ENCODE assay signal across 11 cellular contexts in the genomic region with DNA sequence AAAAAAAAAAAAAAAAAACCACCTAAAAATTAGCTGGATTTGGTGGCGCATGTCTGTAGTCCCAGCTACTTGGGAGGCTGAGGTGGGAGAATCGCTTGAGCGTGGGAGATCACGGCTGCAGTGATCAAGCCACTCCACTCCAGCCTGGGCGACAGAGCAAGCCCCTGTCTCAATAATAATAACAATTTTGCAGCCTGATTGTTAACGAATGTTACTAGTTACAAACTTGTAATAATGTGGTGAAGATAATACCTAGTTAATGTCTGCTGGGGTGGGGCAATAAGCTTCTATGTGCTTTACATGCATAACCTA. TPM values are rescaled to one million over a fixed set of nuclear protein-coding genes. Genes with fewer than 3 reads are reported as not detected.
DNase-seq lines count a peak whose midpoint lies in the region; ATAC-seq, FAIRE-seq and TF ChIP-seq lines count a peak whose summit lies in the region.
"Had no signal": no experiment of that assay in that cellular context is flagged by ENCODE, and none has a peak within 500 bp of the region (broad histone marks: within the 10 kb centered on the region; RNA-seq: fewer than 3 reads in every experiment).

No MANE protein-coding gene starts in this region.

- TF ChIP-seq EP300 in HepG2 (IDR thresholded peaks at IDR 0.05; ENCODE audit: low read depth in 2 of 2, low read length in 2 of 2) (no peak), HepG2 (CRISPR knock-in tag; IDR thresholded peaks at IDR 0.05; ENCODE audit: borderline replicate concordance) (no peak)

- peak overlapping the region; percentile 90; the same call in 1 of the 2 replicates for H3K9ac ChIP-seq in HepG2 (ENCODE audit: insufficient read depth, low read depth, low read length)

- no peaks in the 10 kb centered on the region for H3K36me3 ChIP-seq in HepG2 (replicated peaks in 1 of 2; ENCODE audit: control insufficient read depth in 1 of 2, insufficient read depth in 2 of 2, low read length in 2 of 2)
- no peaks in the 10 kb centered on the region for H3K36me3 ChIP-seq in right lobe of liver
- peaks cover 7% of the 10 kb centered on the region for H3K36me3 ChIP-seq in Panc1 (ENCODE audit: control insufficient read depth, insufficient read depth, low read length)
- no peaks in the 10 kb centered on the region for H3K36me3 ChIP-seq in gastrocnemius medialis

- no peaks in the 10 kb centered on the region for H3K27me3 Mint-ChIP-seq in stimulated activated memory B cell treated with anti-CD40 and anti-IgM and Interleukin-4, amounts not matched to agents 10 μg/mL and 1 μg/mL and 100 μg/mL, for 72 hours

- H3K9me3 Mint-ChIP-seq in stimulated activated memory B cell treated with anti-CD40 and anti-IgM and Interleukin-4, amounts not matched to agents 10 μg/mL and 1 μg/mL and 100 μg/mL, for 72 hours: no peaks in the 10 kb centered on the region

- CTCF ChIA-PET in HepG2 (lab: Yijun Ruan, JAX; ENCODE audit: low intra/inter-chr PET ratio, low total read pairs): no interaction called here
- CTCF ChIA-PET in Panc1 (lab: Charles Lee): interaction anchor here (0.6 kb wide), 1 partner anchor 277 kb away, joined by 7 read pairs; no protein-coding TSS in a partner anchor
- CTCF ChIA-PET in GM10248 (lab: Yijun Ruan, JAX): interaction anchor here (1.0 to 2.9 kb wide), 11 partner anchors 8 to 764 kb away, joined by 3 to 11 read pairs (median 4); partner anchors contain the start of gene RNLS

- no peak for TF ChIP-seq CTCF in HepG2 (CRISPR knock-in tag; IDR thresholded peaks at IDR 0.05)
- TF ChIP-seq CTCF in right lobe of liver (IDR thresholded peaks at IDR 0.05): no peak
- no peak for TF ChIP-seq CTCF in Panc1 (IDR thresholded peaks at IDR 0.05)
- no peak for TF ChIP-seq CTCF in GM10248 (IDR thresholded peaks at IDR 0.05; ENCODE audit: control extremely low read depth, extremely low read depth, low read depth, missing control alignments)
- no peak for TF ChIP-seq CTCF in gastrocnemius medialis (IDR thresholded peaks at IDR 0.05 in 4 of 5, conservative IDR thresholded peaks at IDR 0.05 in 1 of 5)

- ATAC-seq in HepG2: no peak
- ATAC-seq in right lobe of liver: no peak
- no peak for ATAC-seq in Panc1
- ATAC-seq in stimulated activated memory B cell treated with anti-CD40 and anti-IgM and Interleukin-4, amounts not matched to agents 10 μg/mL and 1 μg/mL and 100 μg/mL, for 72 hours: no peak
- no peak for ATAC-seq in gastrocnemius medialis

- H3K79me2 ChIP-seq in HepG2 (ENCODE audit: insufficient read depth, low read length): peaks cover 38% of the 10 kb centered on the region

- WGBS in HepG2 (ENCODE audit: low lambda C conversion rate): 57% methylated on average over 6 of the region's 6 CpGs
- 85% methylated on average over 3 of the region's 6 CpGs for WGBS in right lobe of liver (ENCODE audit: insufficient coverage, low coverage, low lambda C conversion rate, missing lambda C conversion rate)

- no peak overlapping the region for H2AFZ ChIP-seq in HepG2 (ENCODE audit: low read length)

- H3K4me3 Mint-ChIP-seq in stimulated activated memory B cell treated with anti-CD40 and anti-IgM and Interleukin-4, amounts not matched to agents 10 μg/mL and 1 μg/mL and 100 μg/mL, for 72 hours: no peak overlapping the region

- no peaks in the 10 kb centered on the region for H3K36me3 Mint-ChIP-seq in stimulated activated memory B cell treated with anti-CD40 and anti-IgM and Interleukin-4, amounts not matched to agents 10 μg/mL and 1 μg/mL and 100 μg/mL, for 72 hours

- H4K20me1 ChIP-seq in HepG2 (ENCODE audit: insufficient read depth, low read length): peaks cover 20% of the 10 kb centered on the region; the same call in 1 of the 2 replicates

- H3K9me3 ChIP-seq in HepG2 (ENCODE audit: low read length): no peaks in the 10 kb centered on the region
- H3K9me3 ChIP-seq in right lobe of liver: no peaks in the 10 kb centered on the region
- no peaks in the 10 kb centered on the region for H3K9me3 ChIP-seq in Panc1 (ENCODE audit: control insufficient read depth, insufficient read depth, low read depth, low read length)
- no peaks in the 10 kb centered on the region for H3K9me3 ChIP-seq in gastrocnemius medialis
- H3K9me3 ChIP-seq: left lung had no signal

- POLR2A ChIA-PET in HepG2 (lab: Yijun Ruan, JAX): interaction anchor here (1.8 to 2.9 kb wide), 2 partner anchors 43 to 315 kb away, joined by 6 to 31 read pairs; partner anchors contain the start of genes KLLN, MINPP1 and PTEN
- POLR2A ChIA-PET in Panc1 (lab: Charles Lee): interaction anchor here (0.6 to 0.7 kb wide), 2 partner anchors 252 to 567 kb away, joined by 4 to 7 read pairs; no protein-coding TSS in a partner anchor
- POLR2A ChIA-PET in GM10248 (lab: Yijun Ruan, JAX): no interaction called here

- intact Hi-C loops in HepG2 (cut with micrococcal nuclease; ENCODE audit: unreplicated experiment): loop anchor here (2.0 kb wide), 1 partner anchor 44 kb away; the partner anchor contains the start of genes KLLN and PTEN
- intact Hi-C loops in right lobe of liver (cut with DNase I): no loop called here
- intact Hi-C loops in Panc1 (cut with micrococcal nuclease; ENCODE audit: unreplicated experiment): no loop called here
- intact Hi-C loops in gastrocnemius medialis (cut with DNase I; ENCODE audit: low total_unique reads): no loop called here

- BruUV-seq in HepG2 (replicated peaks; lab: Mats Ljungman, UMichigan): no TSS peak
- no TSS peak for BruUV-seq in Panc1 (replicated peaks; lab: Mats Ljungman, UMichigan)

- peak overlapping the region; percentile 94 for H3K4me2 ChIP-seq in HepG2 (ENCODE audit: low read depth, low read length)

- H3K4me3 ChIP-seq in HepG2 (replicated peaks in 1 of 3; ENCODE audit: insufficient read depth in 1 of 3, low read depth in 2 of 3, low read length in 3 of 3) (peak overlapping the region in 2 of 3 experiments; percentile 78 to 85; a peak in 3 of 6 replicates), right lobe of liver (no peak overlapping the region), Panc1 (ENCODE audit: low read depth in 2 of 2, low read length in 2 of 2) (peak overlapping the region in 1 of 2 experiments; percentile 89; a peak in 3 of 4 replicates), gastrocnemius medialis (no peak overlapping the region)

- FAIRE-seq in HepG2 (lab: Jason Lieb, UNC): no peak

- peak overlapping the region; percentile 92 for H3K27ac Mint-ChIP-seq in stimulated activated memory B cell treated with anti-CD40 and anti-IgM and Interleukin-4, amounts not matched to agents 10 μg/mL and 1 μg/mL and 100 μg/mL, for 72 hours

- DNase-seq in HepG2 (ENCODE audit: low spot score): no peak
- no peak for DNase-seq in right lobe of liver
- no peak for DNase-seq in Panc1 (ENCODE audit: low read depth, low spot score)
- DNase-seq in epithelial cell of prostate (ENCODE audit: low read depth, low spot score): no peak
- DNase-seq in GM10248 (ENCODE audit: extremely low spot score): no peak
- no peak for DNase-seq in effector CD8-positive, alpha-beta T cell (lab: John Stamatoyannopoulos, UW)
- DNase-seq in gastrocnemius medialis: no peak
- DNase-seq: amniotic stem cell, left lung had no signal

- TF ChIP-seq POLR2A in HepG2 (IDR thresholded peaks at IDR 0.05; ENCODE audit: insufficient read depth in 1 of 2, low read depth in 2 of 2, low read length in 2 of 2): no peak
- no peak for TF ChIP-seq POLR2A in right lobe of liver (IDR thresholded peaks at IDR 0.05)
- TF ChIP-seq POLR2A in gastrocnemius medialis (IDR thresholded peaks at IDR 0.05): no peak

- H3K27ac ChIP-seq in HepG2 (ENCODE audit: extremely low read length, insufficient read depth, low read length): no peak overlapping the region
- H3K27ac ChIP-seq in right lobe of liver: no peak overlapping the region
- H3K27ac ChIP-seq in Panc1 (ENCODE audit: low read length): peak overlapping the region; percentile 99; the same call in 1 of the 2 replicates
- H3K27ac ChIP-seq in epithelial cell of prostate: peak overlapping the region; percentile 91
- no peak overlapping the region for H3K27ac ChIP-seq in gastrocnemius medialis
- H3K27ac ChIP-seq: SK-N-MC had no signal

- in situ Hi-C loops in HepG2 (cut with HindIII; ENCODE audit: extremely low pct_ligation_motif_present, low pct_unique_long_range_greater_than_20kb): no loop called here
- in situ Hi-C loops in Panc1 (cut with HindIII; ENCODE audit: low pct_unique_long_range_greater_than_20kb, low sequenced_read_pairs): no loop called here
- in situ Hi-C loops in gastrocnemius medialis (cut with MboI; ENCODE audit: low sequenced_read_pairs in 4 of 4): no loop called here

- H3K4me1 ChIP-seq in HepG2 (ENCODE audit: insufficient read depth, low read length): peaks cover 28% of the 10 kb centered on the region
- H3K4me1 ChIP-seq in right lobe of liver: no peaks in the 10 kb centered on the region
- peaks cover 17% of the 10 kb centered on the region for H3K4me1 ChIP-seq in Panc1 (ENCODE audit: control insufficient read depth, insufficient read depth, low read length)
- H3K4me1 ChIP-seq in gastrocnemius medialis: peaks cover 26 to 36% of the 10 kb centered on the region in 2 donors

- peaks cover 28% of the 10 kb centered on the region for H3K4me1 Mint-ChIP-seq in stimulated activated memory B cell treated with anti-CD40 and anti-IgM and Interleukin-4, amounts not matched to agents 10 μg/mL and 1 μg/mL and 100 μg/mL, for 72 hours

- no peak for TF ChIP-seq RAD21 in HepG2 (CRISPR knock-in tag; IDR thresholded peaks at IDR 0.05)

- H3K27me3 ChIP-seq in HepG2 (ENCODE audit: control insufficient read depth in 1 of 2, insufficient read depth in 2 of 2, low read length in 2 of 2): no peaks in the 10 kb centered on the region; a peak in 1 of 5 replicates
- H3K27me3 ChIP-seq in right lobe of liver: no peaks in the 10 kb centered on the region
- H3K27me3 ChIP-seq in Panc1 (ENCODE audit: control insufficient read depth, insufficient read depth, low read length): no peaks in the 10 kb centered on the region
- H3K27me3 ChIP-seq in gastrocnemius medialis: no peaks in the 10 kb centered on the region
- H3K27me3 ChIP-seq: left lung had no signal

RNA-seq across cellular contexts. Expression of gene ATAD1, which starts 1.2 kb away (rescaled TPM):
- 23.2 and 28.2 TPM in 2 replicates for total RNA-seq in HepG2 (2016; rRNA removed; fragmentation: Illumina TruSeq; extraction: Trizol)
- total RNA-seq in HepG2 (2016; cell fraction: cytosol; rRNA removed; fragmentation: Illumina TruSeq; extraction: Trizol; ENCODE audit: low read depth): 4.1 and 4.4 TPM in 2 replicates
- total RNA-seq in HepG2 (2016; cell fraction: insoluble cytoplasmic fraction; rRNA removed; fragmentation: Illumina TruSeq; extraction: Trizol): 20.5 and 28.2 TPM in 2 replicates
- 9.8 and 11.6 TPM in 2 replicates for total RNA-seq in HepG2 (2016; cell fraction: membrane; rRNA removed; fragmentation: Illumina TruSeq; extraction: Trizol)
- total RNA-seq in HepG2 (2016; cell fraction: nucleus; rRNA removed; fragmentation: Illumina TruSeq; extraction: Trizol): 31.5 and 36.1 TPM in 2 replicates
- 13.2 and 14.9 TPM in 2 replicates for polyA plus RNA-seq in HepG2 (2011; rRNA removed)
- polyA plus RNA-seq in HepG2 (2011; cell fraction: cytosol; rRNA removed): 5.7 and 10.9 TPM in 2 replicates
- 9.2 and 13.6 TPM in 2 replicates for polyA plus RNA-seq in HepG2 (2011; cell fraction: nucleus; rRNA removed)
- polyA plus RNA-seq in HepG2 (2012): 28.9 and 35.5 TPM in 2 replicates
- 1.4 and 1.9 TPM in 2 replicates for polyA plus RNA-seq in HepG2 (2016; cell fraction: cytosol; fragmentation: Illumina TruSeq; extraction: Trizol; ENCODE audit: low read depth)
- polyA plus RNA-seq in HepG2 (2016; cell fraction: insoluble cytoplasmic fraction; fragmentation: Illumina TruSeq; extraction: Trizol; ENCODE audit: low read depth): 15.9 and 16.5 TPM in 2 replicates
- polyA plus RNA-seq in HepG2 (2016; cell fraction: membrane; fragmentation: Illumina TruSeq; extraction: Trizol; ENCODE audit: low read depth): 5.1 and 5.7 TPM in 2 replicates
- 35.9 and 37.6 TPM in 2 replicates for polyA plus RNA-seq in HepG2 (2016; cell fraction: nucleus; fragmentation: Illumina TruSeq; extraction: Trizol; ENCODE audit: insufficient read depth, low read depth)
- polyA minus RNA-seq in HepG2 (2011; rRNA and poly(A)+ RNA removed; ENCODE audit: low replicate concordance): 8.2 and 36.0 TPM in 2 replicates
- polyA minus RNA-seq in HepG2 (2011; cell fraction: cytosol; rRNA and poly(A)+ RNA removed): 15.2 and 18.0 TPM in 2 replicates
- polyA minus RNA-seq in HepG2 (2011; cell fraction: nucleus; rRNA and poly(A)+ RNA removed): 45.7 and 51.8 TPM in 2 replicates
- 10 to 100 TPM; 17.4 to 24.2 (median 22.3) TPM for total RNA-seq in right lobe of liver
- total RNA-seq in Panc1 (2021; ENCODE audit: unreplicated experiment): 62.0 TPM
- 21.1 TPM for polyA plus RNA-seq in Panc1 (2012; ENCODE audit: insufficient read length)
- 10 to 100 TPM; 32.0 to 65.4 (median 51.0) TPM for total RNA-seq in gastrocnemius medialis

RNA-seq across cellular contexts. Expression of gene KLLN, which starts 44.1 kb away (rescaled TPM):
- total RNA-seq in HepG2 (2016; rRNA removed; fragmentation: Illumina TruSeq; extraction: Trizol): 0.39 and 0.44 TPM in 2 replicates
- 0.53 and 0.61 TPM in 2 replicates for total RNA-seq in HepG2 (2016; cell fraction: cytosol; rRNA removed; fragmentation: Illumina TruSeq; extraction: Trizol; ENCODE audit: low read depth)
- 0.45 and 0.46 TPM in 2 replicates for total RNA-seq in HepG2 (2016; cell fraction: insoluble cytoplasmic fraction; rRNA removed; fragmentation: Illumina TruSeq; extraction: Trizol)
- total RNA-seq in HepG2 (2016; cell fraction: membrane; rRNA removed; fragmentation: Illumina TruSeq; extraction: Trizol): 0.68 and 0.76 TPM in 2 replicates
- total RNA-seq in HepG2 (2016; cell fraction: nucleus; rRNA removed; fragmentation: Illumina TruSeq; extraction: Trizol): 0.56 and 0.63 TPM in 2 replicates
- 0.08 and 0.12 TPM in 2 replicates for polyA plus RNA-seq in HepG2 (2011; rRNA removed)
- polyA plus RNA-seq in HepG2 (2011; cell fraction: cytosol; rRNA removed): 0.12 and 0.14 TPM in 2 replicates
- polyA plus RNA-seq in HepG2 (2011; cell fraction: nucleus; rRNA removed): 0.19 and 0.23 TPM in 2 replicates
- 0.15 and 0.34 TPM in 2 replicates for polyA plus RNA-seq in HepG2 (2012)
- 0.06 and 0.10 TPM in 2 replicates for polyA plus RNA-seq in HepG2 (2016; cell fraction: cytosol; fragmentation: Illumina TruSeq; extraction: Trizol; ENCODE audit: low read depth)
- polyA plus RNA-seq in HepG2 (2016; cell fraction: insoluble cytoplasmic fraction; fragmentation: Illumina TruSeq; extraction: Trizol; ENCODE audit: low read depth): 0.38 and 0.51 TPM in 2 replicates
- polyA plus RNA-seq in HepG2 (2016; cell fraction: membrane; fragmentation: Illumina TruSeq; extraction: Trizol; ENCODE audit: low read depth): 0.28 and 0.29 TPM in 2 replicates
- polyA plus RNA-seq in HepG2 (2016; cell fraction: nucleus; fragmentation: Illumina TruSeq; extraction: Trizol; ENCODE audit: insufficient read depth, low read depth): 0.27 TPM in 2 replicates
- polyA minus RNA-seq in HepG2 (2011; rRNA and poly(A)+ RNA removed; ENCODE audit: low replicate concordance): 0.64 and 3.7 TPM in 2 replicates
- polyA minus RNA-seq in HepG2 (2011; cell fraction: cytosol; rRNA and poly(A)+ RNA removed): 0.20 and 0.35 TPM in 2 replicates
- polyA minus RNA-seq in HepG2 (2011; cell fraction: nucleus; rRNA and poly(A)+ RNA removed): 0.75 and 1.0 TPM in 2 replicates
- total RNA-seq in right lobe of liver: under 1 TPM in 5 of 6 experiments, not detected in 1; 0.24 to 0.53 (median 0.34) TPM
- 1.3 TPM for total RNA-seq in Panc1 (2021; ENCODE audit: unreplicated experiment)
- 0.67 TPM for polyA plus RNA-seq in Panc1 (2012; ENCODE audit: insufficient read length)
- total RNA-seq in gastrocnemius medialis: under 1 TPM; 0.10 to 0.39 (median 0.22) TPM

RNA-seq across cellular contexts. Expression of gene PTEN, which starts 44.2 kb away (rescaled TPM):
- total RNA-seq in HepG2 (2016; rRNA removed; fragmentation: Illumina TruSeq; extraction: Trizol) (53.4 and 61.3 TPM in 2 replicates), right lobe of liver (10 to 100 TPM; 37.5 to 73.7 (median 50.4) TPM), Panc1 (2021; ENCODE audit: unreplicated experiment) (88.9 TPM), gastrocnemius medialis (10 to 100 TPM; 32.2 to 54.5 (median 41.5) TPM)
- 82.4 and 88.0 TPM in 2 replicates for total RNA-seq in HepG2 (2016; cell fraction: cytosol; rRNA removed; fragmentation: Illumina TruSeq; extraction: Trizol; ENCODE audit: low read depth)
- 47.2 and 66.2 TPM in 2 replicates for total RNA-seq in HepG2 (2016; cell fraction: insoluble cytoplasmic fraction; rRNA removed; fragmentation: Illumina TruSeq; extraction: Trizol)
- total RNA-seq in HepG2 (2016; cell fraction: membrane; rRNA removed; fragmentation: Illumina TruSeq; extraction: Trizol): 81.1 and 107 TPM in 2 replicates
- total RNA-seq in HepG2 (2016; cell fraction: nucleus; rRNA removed; fragmentation: Illumina TruSeq; extraction: Trizol): 127 and 136 TPM in 2 replicates
- polyA plus RNA-seq in HepG2 (2011; rRNA removed): 21.4 and 30.3 TPM in 2 replicates
- polyA plus RNA-seq in HepG2 (2011; cell fraction: cytosol; rRNA removed): 7.0 and 9.2 TPM in 2 replicates
- 16.9 and 17.8 TPM in 2 replicates for polyA plus RNA-seq in HepG2 (2011; cell fraction: nucleus; rRNA removed)
- 34.8 and 38.6 TPM in 2 replicates for polyA plus RNA-seq in HepG2 (2012)
- 34.1 and 35.2 TPM in 2 replicates for polyA plus RNA-seq in HepG2 (2016; cell fraction: cytosol; fragmentation: Illumina TruSeq; extraction: Trizol; ENCODE audit: low read depth)
- polyA plus RNA-seq in HepG2 (2016; cell fraction: insoluble cytoplasmic fraction; fragmentation: Illumina TruSeq; extraction: Trizol; ENCODE audit: low read depth): 41.9 and 43.9 TPM in 2 replicates
- polyA plus RNA-seq in HepG2 (2016; cell fraction: membrane; fragmentation: Illumina TruSeq; extraction: Trizol; ENCODE audit: low read depth): 60.0 and 64.3 TPM in 2 replicates
- 62.6 and 63.9 TPM in 2 replicates for polyA plus RNA-seq in HepG2 (2016; cell fraction: nucleus; fragmentation: Illumina TruSeq; extraction: Trizol; ENCODE audit: insufficient read depth, low read depth)
- polyA minus RNA-seq in HepG2 (2011; rRNA and poly(A)+ RNA removed; ENCODE audit: low replicate concordance): 18.6 and 85.7 TPM in 2 replicates
- polyA minus RNA-seq in HepG2 (2011; cell fraction: cytosol; rRNA and poly(A)+ RNA removed): 43.6 and 59.8 TPM in 2 replicates
- polyA minus RNA-seq in HepG2 (2011; cell fraction: nucleus; rRNA and poly(A)+ RNA removed): 255 and 302 TPM in 2 replicates
- polyA plus RNA-seq in Panc1 (2012; ENCODE audit: insufficient read length): 30.9 TPM

Comparison
In these comparisons a context has a peak if more than half of its experiments do, and no peak if none do; other contexts are left out.
1. H3K4me3 ChIP-seq: peak in HepG2 (2 of 3); none in right lobe of liver (0 of 3) and gastrocnemius medialis (0 of 4).
2. H3K27ac ChIP-seq: peak in Panc1 (single experiment) and epithelial cell of prostate (single experiment); none in HepG2 (single experiment), right lobe of liver (0 of 3) and gastrocnemius medialis (0 of 4).